Comparison of ENCODE assay signal across 11 cellular contexts in genomic region chr3:49868951-49869454, GRCh38. TPM values are rescaled to one million over a fixed set of nuclear protein-coding genes. Genes with fewer than 3 reads are reported as not detected.
DNase-seq lines count a peak whose midpoint lies in the region; ATAC-seq, FAIRE-seq and TF ChIP-seq lines count a peak whose summit lies in the region.
"Had no signal": no experiment of that assay in that cellular context is flagged by ENCODE, and none has a peak within 500 bp of the region (broad histone marks: within the 10 kb centered on the region; RNA-seq: fewer than 3 reads in every experiment).

No MANE protein-coding gene starts in this region.

- peak overlapping the region; percentile 21 for H3K4me3 Mint-ChIP-seq in T-helper 2 cell treated with Interferon-gamma antibody and Interleukin-4, amounts not matched to agents 5 μg/mL and 100 μg/mL, for 36 hours
- H3K4me3 Mint-ChIP-seq: activated CD4-positive, alpha-beta T cell treated with anti-CD3 and anti-CD28 coated beads for 36 hours had no signal

- H2AFZ ChIP-seq in H1 (ENCODE audit: low read length), result no peak overlapping the region

- no peak overlapping the region for H3K23ac ChIP-seq in H1 (ENCODE audit: insufficient read length)

- H3K9me3 ChIP-seq in H1 (ENCODE audit: insufficient read depth in 2 of 2, low read depth in 1 of 2, low read length in 1 of 2), result no peaks in the 10 kb centered on the region
- no peaks in the 10 kb centered on the region for H3K9me3 ChIP-seq in aorta (ENCODE audit: control insufficient read depth, low read length)

- no peak for TF ChIP-seq CTCF in H1 (IDR thresholded peaks at IDR 0.05; ENCODE audit: control extremely low read depth in 1 of 3, insufficient read depth in 1 of 3, low read depth in 1 of 3, low read length in 3 of 3)

- H3K18ac ChIP-seq in H1 (ENCODE audit: extremely low read depth, low read length), result peak overlapping the region; percentile 34; the same call in 1 of the 2 replicates

- CTCF ChIA-PET in H1 (lab: Charles Lee; ENCODE audit: partially characterized antibody), result interaction anchor here (0.6 to 11.7 kb wide), 7 partner anchors 12 to 134 kb away, joined by 3 to 89 read pairs (median 17); partner anchors contain the start of gene TRAIP

- peak overlapping the region; percentile 64 to 74 (median 68) for H3K4me3 ChIP-seq in H1 (ENCODE audit: extremely low read depth in 1 of 4, insufficient read depth in 2 of 4, low read depth in 3 of 4, low read length in 4 of 4)
- peak overlapping the region in 4 of 7 experiments; percentile 13 to 38 (median 26) for H3K4me3 ChIP-seq in skin epidermis
- no peak overlapping the region for H3K4me3 ChIP-seq in aorta (ENCODE audit: low read length in 2 of 2)

- H3K9ac ChIP-seq in H1 (replicated peaks in 1 of 4; ENCODE audit: extremely low read depth in 1 of 4, low read depth in 3 of 4, low read length in 3 of 4), result peak overlapping the region in 2 of 4 experiments; percentile 25 to 63; a peak in 4 of 7 replicates

- H2BK15ac ChIP-seq in H1 (ENCODE audit: low read length), result no peak overlapping the region; the same call in 1 of the 2 replicates

- H3K9me3 Mint-ChIP-seq in T-helper 2 cell treated with Interferon-gamma antibody and Interleukin-4, amounts not matched to agents 5 μg/mL and 100 μg/mL, for 36 hours, result no peaks in the 10 kb centered on the region

- peak overlapping the region; percentile 94 for H3K4me2 ChIP-seq in H1 (ENCODE audit: insufficient read depth in 1 of 2, low read depth in 2 of 2, low read length in 2 of 2)

- intact Hi-C loops in aorta (cut with DNase I), result no loop called here

- 0 out of 2 replicates have a peak overlapping the region, but pooled peaks have one; percentile 7 for H4K8ac ChIP-seq in H1 (ENCODE audit: extremely low read depth, insufficient read depth, low read length)

- H3K36me3 Mint-ChIP-seq in T-helper 2 cell treated with Interferon-gamma antibody and Interleukin-4, amounts not matched to agents 5 μg/mL and 100 μg/mL, for 36 hours (ENCODE audit: low read depth), result no peaks in the 10 kb centered on the region

- H3K27me3 Mint-ChIP-seq in T-helper 2 cell treated with Interferon-gamma antibody and Interleukin-4, amounts not matched to agents 5 μg/mL and 100 μg/mL, for 36 hours (ENCODE audit: low read depth), result peaks cover 41% of the 10 kb centered on the region

- no peak for TF ChIP-seq RAD21 in H1 (IDR thresholded peaks at IDR 0.05 in 1 of 2, conservative IDR thresholded peaks at IDR 0.05 in 1 of 2; ENCODE audit: low read depth in 2 of 2, low read length in 2 of 2)

- peak overlapping the region; percentile 23; the same call in 1 of the 2 replicates for H2BK20ac ChIP-seq in H1 (ENCODE audit: low read length)

- H2BK120ac ChIP-seq in H1 (replicated peaks; ENCODE audit: low read depth, low read length), result no peak overlapping the region

- H3K4me1 ChIP-seq in H1 (replicated peaks in 1 of 4; ENCODE audit: control insufficient read depth in 3 of 4, insufficient read depth in 4 of 4, low read length in 3 of 4), result peaks cover 11 to 47% (median 32%) of the 10 kb centered on the region in 4 experiments
- no peaks in the 10 kb centered on the region for H3K4me1 ChIP-seq in aorta (ENCODE audit: control insufficient read depth in 1 of 2, insufficient read depth in 2 of 2, low read length in 2 of 2)

- no peaks in the 10 kb centered on the region for H3K4me1 Mint-ChIP-seq in T-helper 2 cell treated with Interferon-gamma antibody and Interleukin-4, amounts not matched to agents 5 μg/mL and 100 μg/mL, for 36 hours (ENCODE audit: low read depth)
- H3K4me1 Mint-ChIP-seq: activated CD4-positive, alpha-beta T cell treated with anti-CD3 and anti-CD28 coated beads for 36 hours had no signal

- WGBS in H1 (ENCODE audit: extremely low coverage in 1 of 2, insufficient coverage in 1 of 2, insufficient read length in 1 of 2, insufficient replicate concordance in 2 of 2, low coverage in 1 of 2, low lambda C conversion rate in 2 of 2, missing lambda C conversion rate in 1 of 2), 2 experiments, result 2% methylated on average over 9 of the region's 20 CpGs; no CpG with 5 or more reads in 1 of the 2 experiments
- 1% methylated on average over 18 to 20 of the region's 20 CpGs for WGBS in aorta, 2 donors

- TF ChIP-seq EP300 in H1 (IDR thresholded peaks at IDR 0.05; ENCODE audit: borderline replicate concordance in 1 of 2, low read depth in 2 of 2, low read length in 2 of 2), result no peak

- H3K36me3 ChIP-seq in H1 (ENCODE audit: control insufficient read depth in 2 of 4, insufficient read depth in 4 of 4, low read length in 3 of 4), result no peaks in the 10 kb centered on the region
- H3K36me3 ChIP-seq in aorta (ENCODE audit: control insufficient read depth in 1 of 2, insufficient read depth in 2 of 2, low read length in 1 of 2), result no peaks in the 10 kb centered on the region

- H3K27ac ChIP-seq in H1 (ENCODE audit: low read depth, low read length) (no peak overlapping the region), skin epidermis (no peak overlapping the region), aorta (ENCODE audit: low read depth in 1 of 2, low read length in 2 of 2) (no peak overlapping the region)

- H2BK12ac ChIP-seq in H1 (ENCODE audit: low read depth, low read length), result no peak overlapping the region; the same call in 1 of the 2 replicates

- POLR2A ChIA-PET in H1 (lab: Charles Lee; ENCODE audit: partially characterized antibody), result interaction anchor here (0.8 to 14.0 kb wide), 9 partner anchors 12 to 83 kb away, joined by 3 to 149 read pairs (median 3); partner anchors contain the start of genes IP6K1, MST1R and TRAIP

- no peak for DNase-seq in T-helper 2 cell treated with Interferon-gamma antibody and Interleukin-4, amounts not matched to agents 5 μg/mL and 100 μg/mL, for 36 hours (ENCODE audit: low spot score)
- DNase-seq in T-helper 2 cell, result no peak
- DNase-seq in NCI-H2171 (lab: John Stamatoyannopoulos, UW), result peak; percentile 16
- DNase-seq in H1 (ENCODE audit: low read depth in 1 of 2, low spot score in 2 of 2), result peak in 1 of 2 experiments; percentile 76
- DNase-seq in aorta, result no peak

- peak overlapping the region; percentile 95 for H3K4ac ChIP-seq in H1 (replicated peaks; ENCODE audit: insufficient read length, low read depth, low read length)

- no peak for TF ChIP-seq POLR2A in H1 (IDR thresholded peaks at IDR 0.05; ENCODE audit: control extremely low read depth in 1 of 2, low read depth in 2 of 2, low read length in 2 of 2)

- H4K5ac ChIP-seq in H1 (ENCODE audit: insufficient read length, low read depth, low read length), result peak overlapping the region; percentile 57

- H3K27ac Mint-ChIP-seq in T-helper 2 cell treated with Interferon-gamma antibody and Interleukin-4, amounts not matched to agents 5 μg/mL and 100 μg/mL, for 36 hours, result no peak overlapping the region
- H3K27ac Mint-ChIP-seq: activated CD4-positive, alpha-beta T cell treated with anti-CD3 and anti-CD28 coated beads for 36 hours had no signal

- ATAC-seq in esophagus mucosa, result no peak
- ATAC-seq in aorta (ENCODE audit: low FRiP score), result no peak
- no peak for ATAC-seq in GM18873 (IDR thresholded peaks at IDR 0.05; ENCODE audit: low FRiP score, unreplicated experiment)

- H3K56ac ChIP-seq in H1 (replicated peaks; ENCODE audit: insufficient read length, low read depth, low read length), result no peak overlapping the region

- H3K14ac ChIP-seq in H1 (ENCODE audit: insufficient read length), result no peak overlapping the region

- FAIRE-seq in H1 (lab: Jason Lieb, UNC), result no peak

- peaks cover 22% of the 10 kb centered on the region for H3K79me1 ChIP-seq in H1 (ENCODE audit: low read depth, low read length)

- no peak overlapping the region; the same call in 1 of the 2 replicates for H2AK5ac ChIP-seq in H1 (ENCODE audit: low read depth, low read length)

- peaks cover 3 to 48% of the 10 kb centered on the region in 2 experiments; a peak in 3 of 4 replicates for H3K79me2 ChIP-seq in H1 (ENCODE audit: control insufficient read depth in 1 of 2, insufficient read depth in 2 of 2, low read length in 2 of 2)

- H3K23me2 ChIP-seq in H1 (ENCODE audit: low read depth, low read length), result peaks cover 13% of the 10 kb centered on the region; the same call in 1 of the 2 replicates

- H4K91ac ChIP-seq in H1 (replicated peaks; ENCODE audit: insufficient read length, low read length), result peak overlapping the region; percentile 98

- H4K20me1 ChIP-seq in H1 (replicated peaks in 1 of 2; ENCODE audit: control insufficient read depth in 1 of 2, insufficient read depth in 2 of 2, low read length in 2 of 2), result peaks cover 12 to 19% of the 10 kb centered on the region in 2 experiments

- H3K27me3 ChIP-seq in H1 (replicated peaks in 1 of 4; ENCODE audit: control insufficient read depth in 3 of 4, extremely low read depth in 1 of 4, insufficient read depth in 3 of 4, low read length in 3 of 4) (peaks cover 0 to 5% (median 3%) of the 10 kb centered on the region in 4 experiments; a peak in 2 of 7 replicates), aorta (ENCODE audit: control insufficient read depth in 1 of 2, insufficient read depth in 2 of 2, low read length in 1 of 2) (no peaks in the 10 kb centered on the region)

- peak overlapping the region; percentile 95; the same call in 1 of the 2 replicates for H2BK5ac ChIP-seq in H1 (ENCODE audit: low read depth, low read length)

RNA-seq across cellular contexts. Expression of gene CAMKV, which starts 0.7 kb away (rescaled TPM):
- total RNA-seq in H1 (2021; fragmentation: NEBNext Ultra II Directional; extraction: Animal tissue kit (Norgen Biotek cat#: 25700)), result 66.4 and 67.9 TPM in 2 replicates
- polyA plus RNA-seq in H1 (2011; rRNA removed) (56.3 and 74.5 TPM in 2 replicates), aorta (not detected)
- 80.5 TPM for polyA plus RNA-seq in H1 (2011; cell fraction: cytosol; rRNA removed)
- polyA plus RNA-seq in H1 (2011; cell fraction: nucleus; rRNA removed), result 277 TPM
- 70.4 to 87.7 TPM (median 77.8 TPM) in 4 replicates for polyA plus RNA-seq in H1 (2012, experiment 1 of 2)
- polyA plus RNA-seq in H1 (2012, experiment 2 of 2), result 61.8 TPM
- polyA plus RNA-seq in H1 (2013, experiment 1 of 2), result 39.4 TPM
- polyA plus RNA-seq in H1 (2013, experiment 2 of 2), result 33.4 TPM
- 57.9 and 66.0 TPM in 2 replicates for polyA minus RNA-seq in H1 (2011; rRNA and poly(A)+ RNA removed)
- polyA minus RNA-seq in H1 (2011; cell fraction: cytosol; rRNA and poly(A)+ RNA removed), result 41.2 TPM
- 57.3 TPM for polyA minus RNA-seq in H1 (2011; cell fraction: nucleus; rRNA and poly(A)+ RNA removed)
- total RNA-seq in esophagus mucosa (not detected), aorta (not detected)
- total RNA-seq: dermis microvascular lymphatic vessel endothelial cell had no signal
- polyA plus RNA-seq: BJ had no signal

RNA-seq across cellular contexts. Expression of gene TRAIP, which starts 12.6 kb away (rescaled TPM):
- total RNA-seq in H1 (2021; fragmentation: NEBNext Ultra II Directional; extraction: Animal tissue kit (Norgen Biotek cat#: 25700)), result 25.4 and 28.1 TPM in 2 replicates
- polyA plus RNA-seq in H1 (2011; rRNA removed) (27.7 and 29.5 TPM in 2 replicates), aorta (1 to 10 TPM in 1 of 2 donors, under 1 TPM in 1; 0.63 to 3.1 TPM)
- polyA plus RNA-seq in H1 (2011; cell fraction: cytosol; rRNA removed), result 29.3 TPM
- 101 TPM for polyA plus RNA-seq in H1 (2011; cell fraction: nucleus; rRNA removed)
- 21.5 to 33.3 TPM (median 29.6 TPM) in 4 replicates for polyA plus RNA-seq in H1 (2012, experiment 1 of 2)
- polyA plus RNA-seq in H1 (2012, experiment 2 of 2), result 18.8 TPM
- polyA plus RNA-seq in H1 (2013, experiment 1 of 2), result 22.0 TPM
- 20.9 TPM for polyA plus RNA-seq in H1 (2013, experiment 2 of 2)
- 37.3 and 44.4 TPM in 2 replicates for polyA minus RNA-seq in H1 (2011; rRNA and poly(A)+ RNA removed)
- polyA minus RNA-seq in H1 (2011; cell fraction: cytosol; rRNA and poly(A)+ RNA removed), result 14.4 TPM
- 39.7 TPM for polyA minus RNA-seq in H1 (2011; cell fraction: nucleus; rRNA and poly(A)+ RNA removed)
- total RNA-seq in esophagus mucosa (5.5 TPM), aorta (1 to 10 TPM in 1 of 2 donors, under 1 TPM in 1; 0.94 to 2.6 TPM)

RNA-seq across cellular contexts. Expression of gene MST1R, which starts 34.7 kb away (rescaled TPM):
- total RNA-seq in H1 (2021; fragmentation: NEBNext Ultra II Directional; extraction: Animal tissue kit (Norgen Biotek cat#: 25700)), result 4.8 and 7.6 TPM in 2 replicates
- polyA plus RNA-seq in H1 (2011; rRNA removed) (7.6 and 9.4 TPM in 2 replicates), aorta (1 to 10 TPM; 7.4 to 7.6 TPM)
- polyA plus RNA-seq in H1 (2011; cell fraction: cytosol; rRNA removed), result 7.7 TPM
- 42.5 TPM for polyA plus RNA-seq in H1 (2011; cell fraction: nucleus; rRNA removed)
- polyA plus RNA-seq in H1 (2012, experiment 1 of 2), result 3.3 to 8.7 TPM (median 5.8 TPM) in 4 replicates
- 3.9 TPM for polyA plus RNA-seq in H1 (2012, experiment 2 of 2)
- 6.4 TPM for polyA plus RNA-seq in H1 (2013, experiment 1 of 2)
- polyA plus RNA-seq in H1 (2013, experiment 2 of 2), result 3.9 TPM
- 6.6 and 13.8 TPM in 2 replicates for polyA minus RNA-seq in H1 (2011; rRNA and poly(A)+ RNA removed)
- polyA minus RNA-seq in H1 (2011; cell fraction: cytosol; rRNA and poly(A)+ RNA removed), result 4.0 TPM
- 20.9 TPM for polyA minus RNA-seq in H1 (2011; cell fraction: nucleus; rRNA and poly(A)+ RNA removed)
- total RNA-seq in esophagus mucosa (14.1 TPM), aorta (10 to 100 TPM in 1 of 2 donors, 1 to 10 TPM in 1; 2.7 to 13.1 TPM)

RNA-seq across cellular contexts. Expression of gene UBA7, which starts 55.2 kb away (rescaled TPM):
- total RNA-seq in H1 (2021; fragmentation: NEBNext Ultra II Directional; extraction: Animal tissue kit (Norgen Biotek cat#: 25700)), result 0.34 and 1.9 TPM in 2 replicates
- polyA plus RNA-seq in H1 (2011; rRNA removed) (0.65 and 1.8 TPM in 2 replicates), aorta (100 to 1,000 TPM in 1 of 2 donors, 10 to 100 TPM in 1; 34.7 to 199 TPM)
- 1.6 TPM for polyA plus RNA-seq in H1 (2011; cell fraction: cytosol; rRNA removed)
- polyA plus RNA-seq in H1 (2011; cell fraction: nucleus; rRNA removed), result 8.9 TPM
- 0.66 to 1.4 TPM (median 0.97 TPM) in 4 replicates for polyA plus RNA-seq in H1 (2012, experiment 1 of 2)
- polyA plus RNA-seq in H1 (2012, experiment 2 of 2), result 0.46 TPM
- 0.26 TPM for polyA plus RNA-seq in H1 (2013, experiment 1 of 2)
- polyA plus RNA-seq in H1 (2013, experiment 2 of 2), result 0.22 TPM
- polyA minus RNA-seq in H1 (2011; rRNA and poly(A)+ RNA removed), result 1.3 TPM in 1 of 2 replicates, not detected in the other
- polyA minus RNA-seq in H1 (2011; cell fraction: cytosol; rRNA and poly(A)+ RNA removed), result not detected
- 2.8 TPM for polyA minus RNA-seq in H1 (2011; cell fraction: nucleus; rRNA and poly(A)+ RNA removed)
- total RNA-seq in esophagus mucosa (15.3 TPM), aorta (100 to 1,000 TPM in 1 of 2 donors, 10 to 100 TPM in 1; 45.2 to 102 TPM)

Comparison
In these comparisons a context has a peak if more than half of its experiments do, and no peak if none do; other contexts are left out.
1. H3K4me3 ChIP-seq: peak in H1 (4 of 4) and skin epidermis (4 of 7); none in aorta (0 of 2).
2. RNA of gene CAMKV, which starts 0.7 kb away (total RNA-seq): 66.4 to 67.9 TPM in H1; not detected in esophagus mucosa (single experiment) and not detected in aorta; every median in the first group is over 10 times any median in the second.